Comparison of ENCODE assay signal across 8 cellular contexts in genomic region chr11:44564198-44564597, GRCh38. TPM values are rescaled to one million over a fixed set of nuclear protein-coding genes. Genes with fewer than 3 reads are reported as not detected.
DNase-seq lines count a peak whose midpoint lies in the region; ATAC-seq and TF ChIP-seq lines count a peak whose summit lies in the region.

No MANE protein-coding gene starts in this region.

- H4K20me1 ChIP-seq in hepatocyte (ENCODE audit: insufficient read depth, poor library complexity, severe bottlenecking), result no peaks in the 10 kb centered on the region

- peak overlapping the region; percentile 94 for H3K27ac ChIP-seq in VCaP
- H3K27ac ChIP-seq in hepatocyte, result peak overlapping the region; percentile 95
- peak overlapping the region; percentile 83 to 96 for H3K27ac ChIP-seq in testis

- no peak overlapping the region for H3K4me3 ChIP-seq in hepatocyte
- peak overlapping the region in 1 of 2 donors; percentile 54 for H3K4me3 ChIP-seq in testis

- no peaks in the 10 kb centered on the region for H3K9me3 ChIP-seq in hepatocyte (ENCODE audit: low read depth)
- H3K9me3 ChIP-seq in testis, result no peaks in the 10 kb centered on the region

- no peaks in the 10 kb centered on the region for H3K79me2 ChIP-seq in hepatocyte

- DNase-seq in NCI-H2227 (lab: John Stamatoyannopoulos, UW; ENCODE audit: unreplicated experiment) (peak; percentile 42), NCI-H2227 treated with DMSO at 0.1 percent for 48 hours (lab: John Stamatoyannopoulos, UW) (no peak), hepatocyte (ENCODE audit: low spot score) (peak; percentile 42), testis (peak; percentile 75), KG1 (lab: John Stamatoyannopoulos, UW) (no peak)

- 73% methylated on average over 8 of the region's 8 CpGs for WGBS in hepatocyte (ENCODE audit: low lambda C conversion rate, missing lambda C conversion rate)
- WGBS in testis, 2 donors, result 22 to 26% methylated on average over 8 of the region's 8 CpGs

- H2AFZ ChIP-seq in hepatocyte, result peak overlapping the region; percentile 61

- H3K4me1 ChIP-seq in hepatocyte (ENCODE audit: insufficient read depth) (peaks cover 27% of the 10 kb centered on the region), testis (peaks cover 22% of the 10 kb centered on the region)

- intact Hi-C loops in testis (cut with DNase I; ENCODE audit: low total_unique reads), result no loop called here

- H3K4me2 ChIP-seq in hepatocyte, result peak overlapping the region; percentile 74

- no peak for TF ChIP-seq POLR2A in testis (IDR thresholded peaks at IDR 0.05)

- H3K36me3 ChIP-seq in hepatocyte (replicated peaks; ENCODE audit: insufficient read depth, low read depth) (no peaks in the 10 kb centered on the region), testis (ENCODE audit: low read depth, missing control alignments) (no peaks in the 10 kb centered on the region)

- no peak for ATAC-seq in GM19397 (IDR thresholded peaks at IDR 0.05; ENCODE audit: unreplicated experiment)
- no peak for ATAC-seq in HG02884 (IDR thresholded peaks at IDR 0.05; ENCODE audit: unreplicated experiment)

- no peak for TF ChIP-seq CTCF in VCaP (conservative IDR thresholded peaks at IDR 0.05)
- no peak for TF ChIP-seq CTCF in hepatocyte (IDR thresholded peaks at IDR 0.05; ENCODE audit: poor library complexity)
- TF ChIP-seq CTCF in testis (IDR thresholded peaks at IDR 0.05), result no peak

- no peaks in the 10 kb centered on the region for H3K9me2 ChIP-seq in hepatocyte (replicated peaks; ENCODE audit: insufficient read depth)

- H3K27me3 ChIP-seq in hepatocyte (no peaks in the 10 kb centered on the region), testis (no peaks in the 10 kb centered on the region)

RNA-seq across cellular contexts. Expression of gene CD82, which starts 1.3 kb away (rescaled TPM):
- total RNA-seq in hepatocyte (32.8 and 38.7 TPM in 2 replicates), testis (10 to 100 TPM in 1 of 2 donors, 1 to 10 TPM in 1; 5.0 to 13.0 TPM)
- polyA plus RNA-seq in hepatocyte (157 and 202 TPM in 2 replicates), testis (ENCODE audit: insufficient read depth, low read depth, low replicate concordance) (13.7 TPM)

Comparison
In these comparisons a context has a peak if more than half of its experiments do, and no peak if none do; other contexts are left out.
1. DNase-seq: peak in NCI-H2227 (single experiment), hepatocyte (single experiment) and testis (single experiment); none in NCI-H2227 treated with DMSO at 0.1 percent for 48 hours (single experiment) and KG1 (single experiment).
2. Peak in every context shown above with its lines, with median percentiles within 50 percentile points of each other: H3K27ac ChIP-seq.